In the genomic region with DNA sequence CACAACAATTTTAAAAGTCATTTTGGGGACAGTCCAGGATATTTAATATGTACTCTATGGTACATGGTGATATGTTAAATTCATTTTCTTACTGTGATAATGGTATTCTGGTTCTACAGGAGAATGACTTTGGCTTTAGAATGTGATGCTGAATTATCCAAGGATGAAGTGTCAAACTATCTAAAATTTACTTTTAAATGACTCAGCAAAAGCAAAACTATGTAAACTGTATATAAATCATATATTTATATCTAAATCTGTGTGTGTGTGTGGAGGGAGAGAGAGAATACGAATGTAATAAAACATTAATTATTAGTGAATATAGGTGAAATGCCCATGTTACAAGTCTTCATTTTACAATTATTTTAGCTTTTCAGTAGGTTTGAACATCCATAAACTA, we compare ENCODE assay signal across 1 cellular context.
TF ChIP-seq lines count a peak whose summit lies in the region.

No MANE protein-coding gene starts in this region.

TF ChIP-seq in HepG2, 621 proteins besides CTCF, POLR2A, EP300 and RAD21 (continued from another document):
- TF ChIP-seq, protein P1, sequence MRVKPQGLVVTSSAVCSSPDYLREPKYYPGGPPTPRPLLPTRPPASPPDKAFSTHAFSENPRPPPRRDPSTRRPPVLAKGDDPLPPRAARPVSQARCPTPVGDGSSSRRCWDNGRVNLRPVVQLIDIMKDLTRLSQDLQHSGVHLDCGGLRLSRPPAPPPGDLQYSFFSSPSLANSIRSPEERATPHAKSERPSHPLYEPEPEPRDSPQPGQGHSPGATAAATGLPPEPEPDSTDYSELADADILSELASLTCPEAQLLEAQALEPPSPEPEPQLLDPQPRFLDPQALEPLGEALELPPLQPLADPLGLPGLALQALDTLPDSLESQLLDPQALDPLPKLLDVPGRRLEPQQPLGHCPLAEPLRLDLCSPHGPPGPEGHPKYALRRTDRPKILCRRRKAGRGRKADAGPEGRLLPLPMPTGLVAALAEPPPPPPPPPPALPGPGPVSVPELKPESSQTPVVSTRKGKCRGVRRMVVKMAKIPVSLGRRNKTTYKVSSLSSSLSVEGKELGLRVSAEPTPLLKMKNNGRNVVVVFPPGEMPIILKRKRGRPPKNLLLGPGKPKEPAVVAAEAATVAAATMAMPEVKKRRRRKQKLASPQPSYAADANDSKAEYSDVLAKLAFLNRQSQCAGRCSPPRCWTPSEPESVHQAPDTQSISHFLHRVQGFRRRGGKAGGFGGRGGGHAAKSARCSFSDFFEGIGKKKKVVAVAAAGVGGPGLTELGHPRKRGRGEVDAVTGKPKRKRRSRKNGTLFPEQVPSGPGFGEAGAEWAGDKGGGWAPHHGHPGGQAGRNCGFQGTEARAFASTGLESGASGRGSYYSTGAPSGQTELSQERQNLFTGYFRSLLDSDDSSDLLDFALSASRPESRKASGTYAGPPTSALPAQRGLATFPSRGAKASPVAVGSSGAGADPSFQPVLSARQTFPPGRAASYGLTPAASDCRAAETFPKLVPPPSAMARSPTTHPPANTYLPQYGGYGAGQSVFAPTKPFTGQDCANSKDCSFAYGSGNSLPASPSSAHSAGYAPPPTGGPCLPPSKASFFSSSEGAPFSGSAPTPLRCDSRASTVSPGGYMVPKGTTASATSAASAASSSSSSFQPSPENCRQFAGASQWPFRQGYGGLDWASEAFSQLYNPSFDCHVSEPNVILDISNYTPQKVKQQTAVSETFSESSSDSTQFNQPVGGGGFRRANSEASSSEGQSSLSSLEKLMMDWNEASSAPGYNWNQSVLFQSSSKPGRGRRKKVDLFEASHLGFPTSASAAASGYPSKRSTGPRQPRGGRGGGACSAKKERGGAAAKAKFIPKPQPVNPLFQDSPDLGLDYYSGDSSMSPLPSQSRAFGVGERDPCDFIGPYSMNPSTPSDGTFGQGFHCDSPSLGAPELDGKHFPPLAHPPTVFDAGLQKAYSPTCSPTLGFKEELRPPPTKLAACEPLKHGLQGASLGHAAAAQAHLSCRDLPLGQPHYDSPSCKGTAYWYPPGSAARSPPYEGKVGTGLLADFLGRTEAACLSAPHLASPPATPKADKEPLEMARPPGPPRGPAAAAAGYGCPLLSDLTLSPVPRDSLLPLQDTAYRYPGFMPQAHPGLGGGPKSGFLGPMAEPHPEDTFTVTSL (CRISPR knock-in tag; IDR thresholded peaks at IDR 0.05; ENCODE audit: borderline replicate concordance), result no peak
- TF ChIP-seq, protein P2, sequence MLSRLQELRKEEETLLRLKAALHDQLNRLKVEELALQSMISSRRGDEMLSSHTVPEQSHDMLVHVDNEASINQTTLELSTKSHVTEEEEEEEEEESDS (CRISPR knock-in tag; IDR thresholded peaks at IDR 0.05; ENCODE audit: borderline replicate concordance), result no peak
- TF ChIP-seq ZNF713 (CRISPR knock-in tag; IDR thresholded peaks at IDR 0.05), result no peak
- TF ChIP-seq ZNF616 (CRISPR knock-in tag; IDR thresholded peaks at IDR 0.05; ENCODE audit: low read depth), result no peak
- TF ChIP-seq, protein P3, sequence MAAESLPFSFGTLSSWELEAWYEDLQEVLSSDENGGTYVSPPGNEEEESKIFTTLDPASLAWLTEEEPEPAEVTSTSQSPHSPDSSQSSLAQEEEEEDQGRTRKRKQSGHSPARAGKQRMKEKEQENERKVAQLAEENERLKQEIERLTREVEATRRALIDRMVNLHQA (CRISPR knock-in tag; IDR thresholded peaks at IDR 0.05), result no peak
- TF ChIP-seq NFE2L2 (IDR thresholded peaks at IDR 0.05; ENCODE audit: low read length), result peak; percentile 66; the same call in 1 of the 2 replicates
- TF ChIP-seq, protein P4, sequence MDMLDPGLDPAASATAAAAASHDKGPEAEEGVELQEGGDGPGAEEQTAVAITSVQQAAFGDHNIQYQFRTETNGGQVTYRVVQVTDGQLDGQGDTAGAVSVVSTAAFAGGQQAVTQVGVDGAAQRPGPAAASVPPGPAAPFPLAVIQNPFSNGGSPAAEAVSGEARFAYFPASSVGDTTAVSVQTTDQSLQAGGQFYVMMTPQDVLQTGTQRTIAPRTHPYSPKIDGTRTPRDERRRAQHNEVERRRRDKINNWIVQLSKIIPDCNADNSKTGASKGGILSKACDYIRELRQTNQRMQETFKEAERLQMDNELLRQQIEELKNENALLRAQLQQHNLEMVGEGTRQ (IDR thresholded peaks at IDR 0.05; ENCODE audit: low read depth, low read length), result no peak
- TF ChIP-seq, protein P4 (CRISPR knock-in tag; IDR thresholded peaks at IDR 0.05; ENCODE audit: borderline replicate concordance), result no peak
- no peak for TF ChIP-seq MTA3 (CRISPR knock-in tag; IDR thresholded peaks at IDR 0.05)
- TF ChIP-seq ZNF598 (CRISPR knock-in tag; IDR thresholded peaks at IDR 0.05; ENCODE audit: borderline replicate concordance), result no peak
- no peak for TF ChIP-seq ZNF7 (CRISPR knock-in tag; IDR thresholded peaks at IDR 0.05)
- peak; percentile 31; the same call in 1 of the 2 replicates for TF ChIP-seq MAFF (IDR thresholded peaks at IDR 0.05; ENCODE audit: low read depth, low read length)
- TF ChIP-seq ZNF776 (CRISPR knock-in tag; IDR thresholded peaks at IDR 0.05), result no peak
- TF ChIP-seq RELA (CRISPR knock-in tag; IDR thresholded peaks at IDR 0.05), result no peak
- no peak for TF ChIP-seq MTF1 (CRISPR knock-in tag; IDR thresholded peaks at IDR 0.05)
- TF ChIP-seq RFX1 (IDR thresholded peaks at IDR 0.05), result no peak
- peak in 1 of 2 experiments; percentile 69; a peak in 2 of 4 replicates for TF ChIP-seq MAFK (conservative IDR thresholded peaks at IDR 0.05 in 1 of 2, IDR thresholded peaks at IDR 0.05 in 1 of 2; ENCODE audit: low read length in 2 of 2)
- no peak for TF ChIP-seq ZNF781 (CRISPR knock-in tag; IDR thresholded peaks at IDR 0.05; ENCODE audit: borderline replicate concordance, not compliant biosample characterization)
- no peak for TF ChIP-seq REL (CRISPR knock-in tag; conservative IDR thresholded peaks at IDR 0.05)
- TF ChIP-seq, protein P5, sequence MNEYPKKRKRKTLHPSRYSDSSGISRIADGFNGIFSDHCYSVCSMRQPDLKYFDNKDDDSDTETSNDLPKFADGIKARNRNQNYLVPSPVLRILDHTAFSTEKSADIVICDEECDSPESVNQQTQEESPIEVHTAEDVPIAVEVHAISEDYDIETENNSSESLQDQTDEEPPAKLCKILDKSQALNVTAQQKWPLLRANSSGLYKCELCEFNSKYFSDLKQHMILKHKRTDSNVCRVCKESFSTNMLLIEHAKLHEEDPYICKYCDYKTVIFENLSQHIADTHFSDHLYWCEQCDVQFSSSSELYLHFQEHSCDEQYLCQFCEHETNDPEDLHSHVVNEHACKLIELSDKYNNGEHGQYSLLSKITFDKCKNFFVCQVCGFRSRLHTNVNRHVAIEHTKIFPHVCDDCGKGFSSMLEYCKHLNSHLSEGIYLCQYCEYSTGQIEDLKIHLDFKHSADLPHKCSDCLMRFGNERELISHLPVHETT (CRISPR knock-in tag; conservative IDR thresholded peaks at IDR 0.05), result no peak
- no peak for TF ChIP-seq ZBTB7B (CRISPR knock-in tag; IDR thresholded peaks at IDR 0.05)
- no peak for TF ChIP-seq ARID2 (CRISPR knock-in tag; IDR thresholded peaks at IDR 0.05; ENCODE audit: borderline replicate concordance)
- no peak for TF ChIP-seq RARG (CRISPR knock-in tag; IDR thresholded peaks at IDR 0.05; ENCODE audit: low read depth)
